ENCODE assay signal across 23 cellular contexts in the genomic region with DNA sequence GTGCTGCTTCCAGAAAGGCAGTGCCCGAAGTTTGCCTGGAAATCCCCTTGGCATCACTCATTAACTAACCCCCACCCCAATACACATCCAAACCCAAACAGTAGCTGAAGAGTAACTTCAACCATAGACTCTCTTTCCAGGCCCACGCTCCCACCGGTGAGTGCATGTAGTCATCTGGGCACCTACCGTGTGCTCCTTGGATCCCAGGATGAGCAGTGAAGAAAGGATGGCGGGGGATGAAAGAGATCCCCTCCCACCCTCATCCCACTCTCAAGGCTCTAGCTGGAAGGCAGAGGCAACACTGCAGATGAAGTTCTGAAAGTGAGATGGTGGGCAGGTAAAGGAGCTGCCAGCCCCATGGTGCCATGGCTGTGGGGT.
"Had no signal": no experiment of that assay in that cellular context is flagged by ENCODE, and none has a peak within 500 bp of the region (broad histone marks: within the 10 kb centered on the region; RNA-seq: fewer than 3 reads in every experiment).

No MANE protein-coding gene starts in this region.

- H3K9me3 ChIP-seq: adrenal gland, body of pancreas, esophagus squamous epithelium, neutrophil, thoracic aorta, vagina had no signal

- H3K4me1 ChIP-seq: adrenal gland had no signal

- H3K4me3 ChIP-seq: adrenal gland, body of pancreas, esophagus squamous epithelium, skin epidermis, thoracic aorta, vagina had no signal

- H3K36me3 ChIP-seq: adrenal gland, esophagus squamous epithelium, neutrophil, thoracic aorta, vagina had no signal

- H3K27ac ChIP-seq: adrenal gland, epithelial cell of prostate, esophagus squamous epithelium, neutrophil, skin epidermis, thoracic aorta, vagina, VCaP had no signal

- DNase-seq: activated CD4-positive, alpha-beta T cell treated with anti-CD3 and anti-CD28 coated beads for 4 hours; activated CD8-positive, alpha-beta memory T cell treated with anti-CD3 and anti-CD28 coated beads for 24 hours; activated effector memory CD4-positive, alpha-beta T cell treated with anti-CD3 and anti-CD28 coated beads, Interleukin-2, amount 50 U/mL, for 16 hours; activated naive CD4-positive, alpha-beta T cell treated with anti-CD3 and anti-CD28 coated beads for 36 hours; activated naive CD8-positive, alpha-beta T cell treated with anti-CD3 and anti-CD28 coated beads for 36 hours; adrenal gland; aorta; body of pancreas; effector CD8-positive, alpha-beta T cell; esophagus squamous epithelium; foreskin melanocyte; islet precursor cell; left cardiac atrium; left ventricle myocardium superior; trophoblast cell had no signal

- ATAC-seq: body of pancreas; left cardiac atrium; left ventricle myocardium superior; sciatic nerve; stimulated activated effector memory CD8-positive, alpha-beta T cell treated with anti-CD3 and anti-CD28 coated beads, Interleukin-12 subunit alpha, Interleukin-12 subunit beta, amount 100 ng/mL, for 72 hours had no signal

- H3K27me3 ChIP-seq: adrenal gland, body of pancreas, esophagus squamous epithelium, neutrophil, vagina had no signal
